Comparison of ENCODE assay signal across 2 cellular contexts in genomic region chr16:81444448-81445121, GRCh38.
TF ChIP-seq lines count a peak whose summit lies in the region.

CMIP (plus strand) TSS chr16:81444808.

TF ChIP-seq in A549, 52 proteins besides CTCF, POLR2A, EP300 and RAD21 (continued from another document):
- peak; percentile 49; the same call in 1 of the 3 replicates for TF ChIP-seq BCL3 (IDR thresholded peaks at IDR 0.05)

TF ChIP-seq in HepG2, 621 proteins besides CTCF, POLR2A, EP300 and RAD21 (continued from another document and continues in another):
- TF ChIP-seq FOXP4 (CRISPR knock-in tag; IDR thresholded peaks at IDR 0.05): no peak
- no peak for TF ChIP-seq ARID2 (CRISPR knock-in tag; IDR thresholded peaks at IDR 0.05; ENCODE audit: borderline replicate concordance)
- no peak for TF ChIP-seq ZNF678 (CRISPR knock-in tag; IDR thresholded peaks at IDR 0.05)
- no peak for TF ChIP-seq KLF13 (CRISPR knock-in tag; IDR thresholded peaks at IDR 0.05)
- no peak for TF ChIP-seq SMYD3 (CRISPR knock-in tag; IDR thresholded peaks at IDR 0.05)
- no peak for TF ChIP-seq KLF12 (CRISPR knock-in tag; IDR thresholded peaks at IDR 0.05; ENCODE audit: borderline replicate concordance)
- no peak for TF ChIP-seq ZKSCAN8 (CRISPR knock-in tag; IDR thresholded peaks at IDR 0.05; ENCODE audit: borderline replicate concordance)
- 0 out of 3 replicates have a peak, but pooled peaks have one; percentile 31 for TF ChIP-seq MXI1 (IDR thresholded peaks at IDR 0.05; ENCODE audit: borderline replicate concordance, low read depth, low read length)
- TF ChIP-seq IKZF4 (CRISPR knock-in tag; IDR thresholded peaks at IDR 0.05; ENCODE audit: borderline replicate concordance, low read depth, not compliant biosample characterization): no peak
- TF ChIP-seq ZNF580 (CRISPR knock-in tag; IDR thresholded peaks at IDR 0.05; ENCODE audit: borderline replicate concordance, low read depth): 0 out of 2 replicates have a peak, but pooled peaks have one; percentile 3
- peak; percentile 76 for TF ChIP-seq USF2 (IDR thresholded peaks at IDR 0.05; ENCODE audit: low read depth, low read length)
- no peak for TF ChIP-seq USF2 (CRISPR knock-in tag; IDR thresholded peaks at IDR 0.05; ENCODE audit: borderline replicate concordance)
- no peak for TF ChIP-seq ZNF335 (CRISPR knock-in tag; IDR thresholded peaks at IDR 0.05)
- no peak for TF ChIP-seq ZNF333 (CRISPR knock-in tag; IDR thresholded peaks at IDR 0.05; ENCODE audit: borderline replicate concordance)
- TF ChIP-seq REL (CRISPR knock-in tag; conservative IDR thresholded peaks at IDR 0.05): no peak
- no peak for TF ChIP-seq ZNF546 (CRISPR knock-in tag; conservative IDR thresholded peaks at IDR 0.05)
- no peak for TF ChIP-seq ETS1 (CRISPR knock-in tag; IDR thresholded peaks at IDR 0.05)
- no peak for TF ChIP-seq MBNL3 (CRISPR knock-in tag; conservative IDR thresholded peaks at IDR 0.05)
- no peak for TF ChIP-seq ZSCAN29 (CRISPR knock-in tag; conservative IDR thresholded peaks at IDR 0.05)
- TF ChIP-seq ZNF329 (CRISPR knock-in tag; IDR thresholded peaks at IDR 0.05; ENCODE audit: low read depth): no peak
- no peak for TF ChIP-seq CREM (IDR thresholded peaks at IDR 0.05)
- no peak for TF ChIP-seq CREM (CRISPR knock-in tag; IDR thresholded peaks at IDR 0.05)
- 0 out of 2 replicates have a peak, but pooled peaks have one; percentile 4 for TF ChIP-seq ZNF639 (CRISPR knock-in tag; conservative IDR thresholded peaks at IDR 0.05)
- TF ChIP-seq ZHX2 (IDR thresholded peaks at IDR 0.05; ENCODE audit: low read depth): peak; percentile 17; the same call in 1 of the 2 replicates
- no peak for TF ChIP-seq ZHX2 (CRISPR knock-in tag; IDR thresholded peaks at IDR 0.05; ENCODE audit: borderline replicate concordance)
- TF ChIP-seq POGK (CRISPR knock-in tag; conservative IDR thresholded peaks at IDR 0.05): 0 out of 2 replicates have a peak, but pooled peaks have one; percentile 36
- TF ChIP-seq PATZ1 (CRISPR knock-in tag; IDR thresholded peaks at IDR 0.05): peak; percentile 3
- no peak for TF ChIP-seq MAFF (IDR thresholded peaks at IDR 0.05; ENCODE audit: low read depth, low read length)
- peak; percentile 59; the same call in 1 of the 2 replicates for TF ChIP-seq ZBTB2 (CRISPR knock-in tag; IDR thresholded peaks at IDR 0.05; ENCODE audit: low read depth)
- TF ChIP-seq HOXA3 (CRISPR knock-in tag; IDR thresholded peaks at IDR 0.05): peak; percentile 78
- peak; percentile 84; the same call in 1 of the 2 replicates for TF ChIP-seq CREB1 (IDR thresholded peaks at IDR 0.05)
- no peak for TF ChIP-seq CREB1 (CRISPR knock-in tag; IDR thresholded peaks at IDR 0.05)
- TF ChIP-seq SPEN (CRISPR knock-in tag; IDR thresholded peaks at IDR 0.05; ENCODE audit: low read depth): no peak
- no peak for TF ChIP-seq YEATS4 (CRISPR knock-in tag; IDR thresholded peaks at IDR 0.05; ENCODE audit: borderline replicate concordance)
- TF ChIP-seq TFDP2 (CRISPR knock-in tag; IDR thresholded peaks at IDR 0.05): peak; percentile 57; the same call in 1 of the 2 replicates
- TF ChIP-seq ZNF878 (CRISPR knock-in tag; IDR thresholded peaks at IDR 0.05): no peak
- TF ChIP-seq ZSCAN9 (CRISPR knock-in tag; IDR thresholded peaks at IDR 0.05; ENCODE audit: borderline replicate concordance): no peak
- no peak for TF ChIP-seq JUNB (CRISPR knock-in tag; IDR thresholded peaks at IDR 0.05; ENCODE audit: borderline replicate concordance)
- TF ChIP-seq NFYB (CRISPR knock-in tag; IDR thresholded peaks at IDR 0.05): peak; percentile 53
- TF ChIP-seq SMAD1 (CRISPR knock-in tag; IDR thresholded peaks at IDR 0.05; ENCODE audit: borderline replicate concordance, low read depth): no peak
- TF ChIP-seq CC2D1A (CRISPR knock-in tag; IDR thresholded peaks at IDR 0.05): no peak
